16 cellular contexts compared by ENCODE assay signal in the genomic region with DNA sequence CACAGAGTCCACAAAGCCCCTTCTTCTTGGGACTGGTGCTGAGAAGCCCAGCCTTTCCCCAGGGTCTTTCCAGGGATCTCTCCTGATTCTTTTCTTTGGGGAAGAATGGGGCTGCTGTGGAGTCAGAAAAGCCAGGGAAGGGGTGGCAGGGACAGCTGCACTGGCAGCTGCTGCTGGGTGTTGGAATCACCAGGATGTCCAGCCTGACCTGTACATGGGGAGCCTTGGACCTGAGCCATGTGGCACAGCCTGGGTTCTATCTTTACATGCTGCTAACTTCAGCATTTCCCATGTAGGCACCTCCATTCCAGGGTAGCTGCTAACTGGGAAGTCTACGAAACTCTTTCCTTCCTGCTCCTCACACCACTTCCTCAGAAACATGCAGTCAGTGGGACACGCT.
"Had no signal": no experiment of that assay in that cellular context is flagged by ENCODE, and none has a peak within 500 bp of the region (broad histone marks: within the 10 kb centered on the region; RNA-seq: fewer than 3 reads in every experiment).

No MANE protein-coding gene starts in this region.

- H3K27ac ChIP-seq: dorsolateral prefrontal cortex, lower lobe of right lung, pancreas, right lobe of liver, stomach, thyroid gland, vagina had no signal

- H3K9me3 ChIP-seq: lower lobe of right lung, pancreas, right lobe of liver, stomach, thyroid gland, vagina had no signal

- H3K4me3 ChIP-seq: dorsolateral prefrontal cortex, lower lobe of right lung, pancreas, right lobe of liver, stomach, thyroid gland, vagina had no signal

- H3K36me3 ChIP-seq: lower lobe of right lung, pancreas, right lobe of liver, stomach, thyroid gland, vagina had no signal

- H3K27me3 ChIP-seq: dorsolateral prefrontal cortex, pancreas, right lobe of liver, stomach, thyroid gland, vagina had no signal

- DNase-seq: dorsolateral prefrontal cortex; effector CD4-positive, alpha-beta T cell; left ventricle myocardium superior; lower lobe of right lung; natural killer cell; occipital lobe; pancreas; right lobe of liver; stimulated activated CD4-positive, alpha-beta T cell treated with anti-CD3 and anti-CD28 coated beads, Interleukin-2, amount 100 ng/mL, for 24 hours; stimulated activated CD4-positive, alpha-beta T cell treated with anti-CD3 and anti-CD28 coated beads, Interleukin-4, amount 100 ng/mL, for 24 hours; stimulated activated naive CD4-positive, alpha-beta T cell treated with Interleukin-2 at 50 U/mL for 16 hours; stomach; thyroid gland; trophoblast cell had no signal

- H3K4me1 ChIP-seq: lower lobe of right lung, pancreas, right lobe of liver, stomach, thyroid gland, vagina had no signal

- ATAC-seq: left ventricle myocardium superior; lower lobe of right lung; natural killer cell; pancreas; stimulated activated effector memory CD8-positive, alpha-beta T cell treated with anti-CD3 and anti-CD28 coated beads, Interleukin-12 subunit alpha, Interleukin-12 subunit beta, amount 100 ng/mL, for 72 hours had no signal
